Comparison of ENCODE assay signal across 20 cellular contexts in genomic region chrX:73817381-73818199, GRCh38. TPM values are rescaled to one million over a fixed set of nuclear protein-coding genes. Genes with fewer than 3 reads are reported as not detected.
"Had no signal": no experiment of that assay in that cellular context is flagged by ENCODE, and none has a peak within 500 bp of the region (broad histone marks: within the 10 kb centered on the region; RNA-seq: fewer than 3 reads in every experiment).

No MANE protein-coding gene starts in this region.

- H3K27me3 Mint-ChIP-seq: dendritic cell treated with granulocyte-macrophage colony-stimulating factor and Interleukin-4, amounts not matched to agents 40 ng/mL and 50 ng/mL, for 4 days; stimulated activated naive CD8-positive, alpha-beta T cell treated with anti-CD3 and anti-CD28 coated beads, Interleukin-15, amount 100 ng/mL, for 72 hours had no signal

- H3K27ac ChIP-seq: adrenal gland, lower lobe of right lung, parathyroid adenoma, right lobe of liver, suprapubic skin, transverse colon, uterus, WERI-Rb-1 had no signal

- H3K4me3 ChIP-seq: adrenal gland, lower lobe of right lung, right lobe of liver, smooth muscle cell, suprapubic skin, transverse colon, uterus had no signal

- H3K9ac ChIP-seq: parathyroid adenoma had no signal

- H3K27ac Mint-ChIP-seq: activated naive CD4-positive, alpha-beta T cell treated with anti-CD3 and anti-CD28 coated beads, Interleukin-2, amount 50 U/mL, for 72 hours; dendritic cell treated with granulocyte-macrophage colony-stimulating factor and Interleukin-4, amounts not matched to agents 40 ng/mL and 50 ng/mL, for 4 days; natural killer cell; stimulated activated naive CD8-positive, alpha-beta T cell treated with anti-CD3 and anti-CD28 coated beads, Interleukin-15, amount 100 ng/mL, for 72 hours had no signal

- DNase-seq: activated CD4-positive, alpha-beta T cell treated with anti-CD3 and anti-CD28 coated beads, Interleukin-2, amount 50 U/mL, for 4 hours; activated gamma-delta T cell; adrenal gland; effector CD8-positive, alpha-beta T cell; left colon; lower lobe of right lung; natural killer cell; right lobe of liver; stimulated activated CD4-positive, alpha-beta T cell treated with anti-CD3 and anti-CD28 coated beads, Interleukin-4, amount 100 ng/mL, for 1 hour; stimulated activated naive CD8-positive, alpha-beta T cell treated with anti-CD3 and anti-CD28 coated beads, Interleukin-15, amount 100 ng/mL, for 72 hours; transverse colon; uterus; WERI-Rb-1 had no signal

- H3K4me1 Mint-ChIP-seq: natural killer cell; stimulated activated naive CD8-positive, alpha-beta T cell treated with anti-CD3 and anti-CD28 coated beads, Interleukin-15, amount 100 ng/mL, for 72 hours had no signal

- H3K4me3 Mint-ChIP-seq: dendritic cell treated with granulocyte-macrophage colony-stimulating factor and Interleukin-4, amounts not matched to agents 40 ng/mL and 50 ng/mL, for 4 days; natural killer cell; stimulated activated naive CD8-positive, alpha-beta T cell treated with anti-CD3 and anti-CD28 coated beads, Interleukin-15, amount 100 ng/mL, for 72 hours had no signal

- H3K4me1 ChIP-seq: adrenal gland, lower lobe of right lung, parathyroid adenoma, right lobe of liver, suprapubic skin, transverse colon, uterus had no signal

- H3K36me3 Mint-ChIP-seq: activated naive CD4-positive, alpha-beta T cell treated with anti-CD3 and anti-CD28 coated beads, Interleukin-2, amount 50 U/mL, for 72 hours; natural killer cell had no signal

- H3K9me3 Mint-ChIP-seq: activated naive CD4-positive, alpha-beta T cell treated with anti-CD3 and anti-CD28 coated beads, Interleukin-2, amount 50 U/mL, for 72 hours; dendritic cell treated with granulocyte-macrophage colony-stimulating factor and Interleukin-4, amounts not matched to agents 40 ng/mL and 50 ng/mL, for 4 days; natural killer cell; stimulated activated naive CD8-positive, alpha-beta T cell treated with anti-CD3 and anti-CD28 coated beads, Interleukin-15, amount 100 ng/mL, for 72 hours had no signal

- H3K9me3 ChIP-seq: adrenal gland, lower lobe of right lung, right lobe of liver, suprapubic skin, transverse colon, uterus had no signal

- H3K36me3 ChIP-seq: adrenal gland, lower lobe of right lung, suprapubic skin, transverse colon, uterus, WERI-Rb-1 had no signal

RNA-seq across cellular contexts. Expression of gene XIST, which starts 34.9 kb away (rescaled TPM):
- total RNA-seq: activated CD8-positive, alpha-beta memory T cell treated with anti-CD3 and anti-CD28 coated beads for 36 hours; activated naive CD4-positive, alpha-beta T cell treated with anti-CD3 and anti-CD28 coated beads, Interleukin-2, amount 50 U/mL, for 72 hours; chondrocyte; smooth muscle cell had no signal
- polyA plus RNA-seq: smooth muscle cell had no signal
